Comparison of ENCODE assay signal across 3 cellular contexts in genomic region chr1:70188522-70188921, GRCh38.
"Had no signal": no experiment of that assay in that cellular context is flagged by ENCODE, and none has a peak within 500 bp of the region (broad histone marks: within the 10 kb centered on the region; RNA-seq: fewer than 3 reads in every experiment).

No MANE protein-coding gene starts in this region.

- H3K4me3 ChIP-seq: GM12878 had no signal

- DNase-seq: GDM1, GF-D8 had no signal
